Comparison of ENCODE assay signal across 7 cellular contexts in the genomic region with DNA sequence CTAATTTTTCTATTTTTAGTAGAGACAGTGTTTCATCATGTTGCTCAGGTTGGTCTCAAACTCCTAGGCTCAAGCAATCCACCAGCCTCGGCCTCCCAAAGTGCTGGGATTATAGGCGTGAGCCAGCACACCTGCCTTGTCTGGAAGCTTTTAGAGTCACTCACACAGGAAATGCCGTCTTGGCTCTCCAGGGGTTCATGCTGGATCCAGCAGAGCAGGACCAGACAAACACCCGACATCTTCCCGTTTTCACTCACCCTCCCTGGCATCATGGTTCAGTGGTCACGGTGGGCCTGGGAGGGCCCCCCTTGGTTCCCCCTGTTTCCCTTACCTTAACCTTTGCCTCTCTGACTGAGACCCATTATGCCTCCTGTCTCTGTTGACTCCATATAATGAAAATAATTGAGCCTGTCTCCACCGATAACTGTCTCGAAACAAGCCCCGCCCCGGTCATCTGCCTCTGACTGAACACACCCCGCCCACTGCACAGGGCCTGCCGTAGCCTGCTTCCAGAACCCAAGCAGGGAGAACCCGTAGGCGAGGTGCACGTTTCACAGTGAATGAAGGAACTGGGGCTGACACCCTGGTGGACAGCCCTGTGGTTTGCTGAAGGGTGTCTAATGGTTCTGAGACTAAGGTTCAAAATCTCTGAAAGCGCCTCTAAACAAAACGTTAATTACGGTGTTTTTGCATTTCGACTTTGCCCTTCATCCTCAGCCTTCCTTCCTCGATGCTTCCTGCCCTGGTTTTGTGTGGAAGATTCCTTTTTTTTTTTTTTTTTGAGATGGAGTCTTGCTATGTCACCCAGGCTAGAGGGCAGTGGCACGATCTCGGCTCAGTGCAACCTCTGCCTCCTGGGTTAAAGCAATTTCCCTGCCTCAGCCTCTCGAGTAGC. TPM values are rescaled to one million over a fixed set of nuclear protein-coding genes. Genes with fewer than 3 reads are reported as not detected.
DNase-seq lines count a peak whose midpoint lies in the region; ATAC-seq and TF ChIP-seq lines count a peak whose summit lies in the region.

No MANE protein-coding gene starts in this region.

- intact Hi-C loops in spleen (cut with DNase I; ENCODE audit: low total_unique reads) = no loop called here
- intact Hi-C loops in CD14-positive monocyte (cut with micrococcal nuclease) = no loop called here
- intact Hi-C loops in testis (cut with DNase I; ENCODE audit: low total_unique reads) = no loop called here
- intact Hi-C loops in activated CD4-positive, alpha-beta memory T cell treated with anti-CD3 and anti-CD28 coated beads for 36 hours (cut with micrococcal nuclease) = no loop called here

- peaks cover 93 to 97% (median 93%) of the 10 kb centered on the region in 3 donors for H3K27me3 Mint-ChIP-seq in CD14-positive monocyte (ENCODE audit: low read depth in 3 of 3)
- H3K27me3 Mint-ChIP-seq in activated CD4-positive, alpha-beta memory T cell treated with anti-CD3 and anti-CD28 coated beads for 36 hours = no peaks in the 10 kb centered on the region

- DNase-seq in MG63 = peak; percentile 13
- DNase-seq in epithelial cell of esophagus (ENCODE audit: low read depth) = peak; percentile 94
- peak; percentile 82 for DNase-seq in spleen
- no peak for DNase-seq in CD14-positive monocyte (ENCODE audit: low spot score)
- no peak for DNase-seq in testis
- DNase-seq in activated CD4-positive, alpha-beta memory T cell treated with anti-CD3 and anti-CD28 coated beads for 36 hours = no peak

- H3K27me3 ChIP-seq in MG63 = no peaks in the 10 kb centered on the region
- peaks cover 0 to 56% (median 0%) of the 10 kb centered on the region in 7 donors for H3K27me3 ChIP-seq in spleen (replicated peaks in 1 of 7)
- H3K27me3 ChIP-seq in testis = no peaks in the 10 kb centered on the region

- peak; percentile 54 for ATAC-seq in GM19467 (IDR thresholded peaks at IDR 0.05; ENCODE audit: unreplicated experiment)

- H3K9me3 ChIP-seq in MG63 (no peaks in the 10 kb centered on the region; the same call in 1 of the 2 replicates), spleen (no peaks in the 10 kb centered on the region), testis (no peaks in the 10 kb centered on the region)

- peaks cover 0 to 12% (median 4%) of the 10 kb centered on the region in 7 donors for H3K9me3 Mint-ChIP-seq in CD14-positive monocyte
- no peaks in the 10 kb centered on the region for H3K9me3 Mint-ChIP-seq in activated CD4-positive, alpha-beta memory T cell treated with anti-CD3 and anti-CD28 coated beads for 36 hours

- peak overlapping the region in 1 of 2 donors; percentile 70 for H3K4me3 Mint-ChIP-seq in CD14-positive monocyte
- H3K4me3 Mint-ChIP-seq in activated CD4-positive, alpha-beta memory T cell treated with anti-CD3 and anti-CD28 coated beads for 36 hours = no peak overlapping the region

- 54 to 74% (median 62%) methylated on average over 23 of the region's 23 CpGs for WGBS in spleen, 5 donors
- 71 to 89% methylated on average over 23 of the region's 23 CpGs for WGBS in testis, 2 donors

- H3K4me1 ChIP-seq in spleen (peaks cover 4 to 53% (median 30%) of the 10 kb centered on the region in 6 donors), testis (peaks cover 8% of the 10 kb centered on the region)

- CTCF ChIA-PET in activated CD4-positive, alpha-beta memory T cell treated with anti-CD3 and anti-CD28 coated beads for 36 hours (lab: Charles Lee) = no interaction called here

- H3K27ac ChIP-seq in spleen (peak overlapping the region in 4 of 8 donors; percentile 23 to 79 (median 60)), testis (no peak overlapping the region)

- TF ChIP-seq POLR2A in spleen (IDR thresholded peaks at IDR 0.05) (no peak), testis (IDR thresholded peaks at IDR 0.05) (no peak)

- H3K36me3 ChIP-seq in MG63 (no peaks in the 10 kb centered on the region), spleen (no peaks in the 10 kb centered on the region), testis (ENCODE audit: low read depth, missing control alignments) (no peaks in the 10 kb centered on the region)

- H3K27ac Mint-ChIP-seq in CD14-positive monocyte = peak overlapping the region in 1 of 7 donors; percentile 8
- H3K27ac Mint-ChIP-seq in activated CD4-positive, alpha-beta memory T cell treated with anti-CD3 and anti-CD28 coated beads for 36 hours = no peak overlapping the region

- peaks cover 4% of the 10 kb centered on the region for H3K4me1 Mint-ChIP-seq in CD14-positive monocyte
- peaks cover 23% of the 10 kb centered on the region for H3K4me1 Mint-ChIP-seq in activated CD4-positive, alpha-beta memory T cell treated with anti-CD3 and anti-CD28 coated beads for 36 hours (ENCODE audit: low read depth)

- H3K4me3 ChIP-seq in MG63 (no peak overlapping the region), epithelial cell of esophagus (ENCODE audit: low read length) (peak overlapping the region; percentile 14), spleen (peak overlapping the region in 1 of 8 donors; percentile 31), testis (no peak overlapping the region)

- POLR2A ChIA-PET in activated CD4-positive, alpha-beta memory T cell treated with anti-CD3 and anti-CD28 coated beads for 36 hours (lab: Charles Lee) = no interaction called here

- H3K36me3 Mint-ChIP-seq in CD14-positive monocyte = no peaks in the 10 kb centered on the region
- no peaks in the 10 kb centered on the region for H3K36me3 Mint-ChIP-seq in activated CD4-positive, alpha-beta memory T cell treated with anti-CD3 and anti-CD28 coated beads for 36 hours

- TF ChIP-seq CTCF in epithelial cell of esophagus (IDR thresholded peaks at IDR 0.05; ENCODE audit: insufficient read depth, low read depth, low read length, missing control alignments) (peak; percentile 28), spleen (IDR thresholded peaks at IDR 0.05 in 8 of 11, conservative IDR thresholded peaks at IDR 0.05 in 3 of 11) (no peak), CD14-positive monocyte (IDR thresholded peaks at IDR 0.05) (no peak), testis (IDR thresholded peaks at IDR 0.05) (no peak)

RNA-seq across cellular contexts. Expression of gene SPRY4, which starts 39.7 kb away (rescaled TPM):
- 3.9 and 5.5 TPM in 2 replicates for total RNA-seq in MG63 (2014; rRNA removed; shearing (Covaris generic); ENCODE audit: low replicate concordance)
- total RNA-seq in spleen (10 to 100 TPM in 6 of 7 donors, 1 to 10 TPM in 1; 9.4 to 33.5 (median 21.2) TPM), testis (1 to 10 TPM; 5.3 to 7.2 TPM)
- polyA plus RNA-seq in spleen (1 to 10 TPM in 2 of 3 donors, under 1 TPM in 1; 0.76 to 2.0 (median 1.1) TPM), CD14-positive monocyte (not detected), testis (ENCODE audit: insufficient read depth, low read depth, low replicate concordance) (3.8 TPM)
- total RNA-seq in activated CD4-positive, alpha-beta memory T cell treated with anti-CD3 and anti-CD28 coated beads for 36 hours = 1 to 10 TPM; 1.1 to 1.2 TPM

Comparison
In these comparisons a context has a peak if more than half of its experiments do, and no peak if none do; other contexts are left out.
1. DNase-seq: peak in MG63 (single experiment), epithelial cell of esophagus (single experiment) and spleen (single experiment); none in CD14-positive monocyte (single experiment), testis (single experiment) and activated CD4-positive, alpha-beta memory T cell treated with anti-CD3 and anti-CD28 coated beads for 36 hours (single experiment).